Comparison of ENCODE assay signal across 9 cellular contexts in the genomic region with DNA sequence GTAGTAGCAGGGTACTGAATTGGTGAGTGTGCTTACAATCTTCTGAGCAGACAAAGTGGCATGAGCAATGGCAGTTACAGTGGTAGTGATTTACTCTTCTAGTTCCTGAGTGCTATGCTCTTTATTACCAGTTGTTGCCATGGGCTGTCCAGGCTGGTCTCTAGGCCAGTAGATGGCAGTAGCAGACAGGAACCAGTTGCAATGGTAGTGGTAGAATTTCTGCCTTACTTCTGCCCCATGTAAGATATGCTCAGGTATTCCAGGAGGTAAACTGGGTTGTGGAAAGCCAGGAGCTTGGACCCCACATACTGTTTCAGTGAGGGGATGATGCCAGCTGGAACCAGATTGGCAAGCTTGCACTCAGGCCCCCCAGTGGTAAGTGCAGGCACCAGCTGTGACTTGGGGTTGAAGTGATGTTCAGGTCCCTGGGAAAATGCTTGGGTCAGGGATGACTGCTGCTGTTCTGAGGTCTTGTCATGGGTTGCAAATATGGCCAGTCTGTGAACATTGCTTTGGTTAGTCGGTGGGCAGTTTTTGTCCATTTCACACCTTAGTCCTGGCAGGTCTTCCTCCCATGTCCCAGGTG.
DNase-seq lines count a peak whose midpoint lies in the region; ATAC-seq and TF ChIP-seq lines count a peak whose summit lies in the region.
"Had no signal": no experiment of that assay in that cellular context is flagged by ENCODE, and none has a peak within 500 bp of the region (broad histone marks: within the 10 kb centered on the region; RNA-seq: fewer than 3 reads in every experiment).

No MANE protein-coding gene starts in this region.

- no peak overlapping the region for H3K4me2 ChIP-seq in PC-3 (ENCODE audit: low read length)

- no peaks in the 10 kb centered on the region for H3F3A ChIP-seq in PC-3 (ENCODE audit: low read length, unreplicated experiment)

- BruUV-seq in PC-3 (replicated peaks; lab: Mats Ljungman, UMichigan): no TSS peak

- peaks cover 0 to 1% (median 0%) of the 10 kb centered on the region in 4 donors for H3K4me1 Mint-ChIP-seq in CD4-positive, alpha-beta memory T cell

- H3K27me3 ChIP-seq in CD4-positive, alpha-beta memory T cell (ENCODE audit: insufficient read depth, low read length): no peaks in the 10 kb centered on the region
- H3K27me3 ChIP-seq in PC-3 (ENCODE audit: low read length): no peaks in the 10 kb centered on the region
- no peaks in the 10 kb centered on the region for H3K27me3 ChIP-seq in gastroesophageal sphincter

- no CpG with 5 or more reads among the region's 1 CpG for WGBS in gastroesophageal sphincter (ENCODE audit: low coverage in 1 of 2), 2 donors

- no peak overlapping the region for H3K9ac ChIP-seq in PC-3 (ENCODE audit: low read length)

- ATAC-seq in GM18907 (IDR thresholded peaks at IDR 0.05; ENCODE audit: unreplicated experiment) (peak; percentile 73), PC-3 (peak; percentile 95), HG02759 (IDR thresholded peaks at IDR 0.05; ENCODE audit: unreplicated experiment) (no peak), gastroesophageal sphincter (no peak)

- H3K9me3 ChIP-seq in CD4-positive, alpha-beta memory T cell (ENCODE audit: control insufficient read depth in 1 of 2, low read length in 2 of 2): no peaks in the 10 kb centered on the region
- H3K9me3 ChIP-seq in PC-3 (ENCODE audit: low read length) (no peaks in the 10 kb centered on the region), gastroesophageal sphincter (no peaks in the 10 kb centered on the region)

- TF ChIP-seq CTCF in PC-3 (conservative IDR thresholded peaks at IDR 0.05; ENCODE audit: low read depth, low read length) (peak; percentile 89), foreskin fibroblast (IDR thresholded peaks at IDR 0.05; ENCODE audit: low read depth, low read length) (peak; percentile 22), gastroesophageal sphincter (IDR thresholded peaks at IDR 0.05) (no peak)

- no peaks in the 10 kb centered on the region for H3K79me2 ChIP-seq in PC-3 (ENCODE audit: low read length)

- H3K9me2 ChIP-seq in PC-3 (replicated peaks; ENCODE audit: low read length): no peaks in the 10 kb centered on the region

- POLR2A ChIA-PET in CD4-positive, alpha-beta memory T cell (lab: Charles Lee; ENCODE audit: partially characterized antibody): no interaction called here
- POLR2A ChIA-PET in PC-3 (lab: Charles Lee; ENCODE audit: unreplicated experiment): no interaction called here

- no peaks in the 10 kb centered on the region for H3K4me1 ChIP-seq in CD4-positive, alpha-beta memory T cell (ENCODE audit: insufficient read depth, low read length)
- H3K4me1 ChIP-seq in PC-3 (ENCODE audit: insufficient read depth, low read length): no peaks in the 10 kb centered on the region
- H3K4me1 ChIP-seq in gastroesophageal sphincter: no peaks in the 10 kb centered on the region

- intact Hi-C loops in CD4-positive, alpha-beta memory T cell (cut with micrococcal nuclease): loop anchor here (5.0 kb wide), 1 partner anchor 399 kb away; no protein-coding TSS in a partner anchor
- intact Hi-C loops in PC-3 (cut with micrococcal nuclease): loop anchor here (5.0 kb wide), 1 partner anchor 289 kb away; no protein-coding TSS in a partner anchor

- TF ChIP-seq EP300 in gastroesophageal sphincter (IDR thresholded peaks at IDR 0.05): no peak

- no peak for TF ChIP-seq POLR2A in gastroesophageal sphincter (IDR thresholded peaks at IDR 0.05)

- H3K27ac ChIP-seq in CD4-positive, alpha-beta memory T cell (ENCODE audit: low read depth, low read length): no peak overlapping the region
- H3K27ac ChIP-seq in PC-3 (ENCODE audit: low read length) (no peak overlapping the region), gastroesophageal sphincter (no peak overlapping the region)

- no peak overlapping the region for H3K4me3 ChIP-seq in CD4-positive, alpha-beta memory T cell (ENCODE audit: low read length in 2 of 2)
- H3K4me3 ChIP-seq in PC-3 (ENCODE audit: low read length) (no peak overlapping the region), foreskin fibroblast (ENCODE audit: low read depth in 1 of 2, low read length in 2 of 2) (no peak overlapping the region), gastroesophageal sphincter (no peak overlapping the region)

- no peaks in the 10 kb centered on the region for H3K36me3 Mint-ChIP-seq in CD4-positive, alpha-beta memory T cell
- H3K36me3 Mint-ChIP-seq: activated naive CD8-positive, alpha-beta T cell had no signal

- no peaks in the 10 kb centered on the region for H4K20me1 ChIP-seq in PC-3 (ENCODE audit: low read length)

- H2AFZ ChIP-seq in PC-3 (ENCODE audit: low read length): no peak overlapping the region

- H3K4me3 Mint-ChIP-seq in CD4-positive, alpha-beta memory T cell: no peak overlapping the region
- H3K4me3 Mint-ChIP-seq: activated naive CD8-positive, alpha-beta T cell had no signal

- H3K36me3 ChIP-seq in CD4-positive, alpha-beta memory T cell (ENCODE audit: insufficient read depth, low read length): no peaks in the 10 kb centered on the region
- no peaks in the 10 kb centered on the region for H3K36me3 ChIP-seq in PC-3 (ENCODE audit: low read depth, low read length)
- H3K36me3 ChIP-seq in gastroesophageal sphincter: no peaks in the 10 kb centered on the region

- CTCF ChIA-PET in CD4-positive, alpha-beta memory T cell (lab: Charles Lee; ENCODE audit: partially characterized antibody): interaction anchor here (0.7 to 2.0 kb wide), 3 partner anchors 8 to 245 kb away, joined by 3 to 5 read pairs (median 4); no protein-coding TSS in a partner anchor
- CTCF ChIA-PET in PC-3 (lab: Charles Lee): no interaction called here

- DNase-seq in CD4-positive, alpha-beta memory T cell: peak in 4 of 5 donors; percentile 4 to 14 (median 8)
- DNase-seq in PC-3: peak; percentile 56
- DNase-seq in foreskin fibroblast: peak in 1 of 2 donors; percentile 0
- DNase-seq in HuH-7 (ENCODE audit: low spot score): no peak
- DNase-seq in glomerular visceral epithelial cell (ENCODE audit: extremely low spot score): no peak

- no peak overlapping the region for H3K27ac Mint-ChIP-seq in CD4-positive, alpha-beta memory T cell
- H3K27ac Mint-ChIP-seq: activated naive CD8-positive, alpha-beta T cell had no signal

- peaks cover 0 to 5% (median 0%) of the 10 kb centered on the region in 8 donors for H3K9me3 Mint-ChIP-seq in CD4-positive, alpha-beta memory T cell

- peaks cover 1% of the 10 kb centered on the region in 2 donors for H3K27me3 Mint-ChIP-seq in CD4-positive, alpha-beta memory T cell
- H3K27me3 Mint-ChIP-seq: activated naive CD8-positive, alpha-beta T cell had no signal

Comparison
In these comparisons a context has a peak if more than half of its experiments do, and no peak if none do; other contexts are left out.
1. DNase-seq: peak in CD4-positive, alpha-beta memory T cell (4 of 5) and PC-3 (single experiment); none in HuH-7 (single experiment) and glomerular visceral epithelial cell (single experiment).
2. ATAC-seq: peak in GM18907 (single experiment) and PC-3 (single experiment); none in HG02759 (single experiment) and gastroesophageal sphincter (single experiment).
3. CTCF ChIP-seq: peak in PC-3 (single experiment) and foreskin fibroblast (single experiment); none in gastroesophageal sphincter (0 of 4).